29 cellular contexts compared by ENCODE assay signal in genomic region chr1:218108034-218108433, GRCh38.
"Had no signal": no experiment of that assay in that cellular context is flagged by ENCODE, and none has a peak within 500 bp of the region (broad histone marks: within the 10 kb centered on the region; RNA-seq: fewer than 3 reads in every experiment).

No MANE protein-coding gene starts in this region.

- H3K36me3 ChIP-seq: adrenal gland, brain microvascular endothelial cell, breast epithelium had no signal

- H3K27ac ChIP-seq: adrenal gland, body of pancreas, brain microvascular endothelial cell, breast epithelium, VCaP had no signal

- H3K4me3 ChIP-seq: adrenal gland, body of pancreas, breast epithelium had no signal

- H3K9me3 ChIP-seq: adrenal gland, body of pancreas, breast epithelium had no signal

- H3K4me1 ChIP-seq: adrenal gland, body of pancreas, breast epithelium had no signal

- H3K27me3 ChIP-seq: adrenal gland, body of pancreas, brain microvascular endothelial cell, breast epithelium had no signal

- DNase-seq: activated B cell treated with CpG ODN at 0.5 μM for 24 hours; activated CD4-positive, alpha-beta memory T cell treated with anti-CD3 and anti-CD28 coated beads for 36 hours; activated CD4-positive, alpha-beta T cell treated with anti-CD3 and anti-CD28 coated beads for 4 hours; activated CD4-positive, alpha-beta T cell treated with anti-CD3 and anti-CD28 coated beads, Interleukin-2, amount 10 ng/mL, durations not matched to agents 24 days and 14 days; activated CD4-positive, alpha-beta T cell treated with anti-CD3 and anti-CD28 coated beads, Interleukin-2, amount 50 U/mL, for 1 hour; activated CD4-positive, alpha-beta T cell treated with anti-CD3 and anti-CD28 coated beads, Interleukin-2, amount 50 U/mL, for 4 hours; activated CD4-positive, CD25-positive, alpha-beta regulatory T cell treated with anti-CD3 and anti-CD28 coated beads, Interleukin-2, amount 50 U/mL, for 72 hours; activated CD8-positive, alpha-beta memory T cell treated with anti-CD3 and anti-CD28 coated beads, Interleukin-2, amount 50 U/mL, for 4 hours; activated CD8-positive, alpha-beta T cell treated with anti-CD3 and anti-CD28 coated beads for 36 hours; activated effector memory CD4-positive, alpha-beta T cell treated with anti-CD3 and anti-CD28 coated beads, Interleukin-2, amount 50 U/mL, for 16 hours; activated gamma-delta T cell treated with Interleukin-2 at 50 U/mL for 16 hours; activated naive CD4-positive, alpha-beta T cell; activated naive CD4-positive, alpha-beta T cell treated with anti-CD3 and anti-CD28 coated beads for 36 hours; activated naive CD4-positive, alpha-beta T cell treated with anti-CD3 and anti-CD28 coated beads, Interleukin-2, amount 50 U/mL, for 16 hours; activated naive CD8-positive, alpha-beta T cell treated with anti-CD3 and anti-CD28 coated beads for 36 hours; activated T-cell treated with anti-CD3 and anti-CD28 coated beads for 4 hours; activated T-cell treated with anti-CD3 and anti-CD28 coated beads, Interleukin-2, amount 50 U/mL, for 1 hour; activated T-cell treated with anti-CD3 and anti-CD28 coated beads, Interleukin-2, amount 50 U/mL, for 4 hours; activated T-cell treated with anti-CD3 and anti-CD28 coated beads, Interleukin-2, amount 50 U/mL, for 72 hours; adrenal gland; amniotic stem cell; aorta; body of pancreas; brain microvascular endothelial cell; central memory CD4-positive, alpha-beta T cell; T-helper 2 cell; T-helper 9 cell had no signal
